1 cellular context compared by ENCODE assay signal in the genomic region with DNA sequence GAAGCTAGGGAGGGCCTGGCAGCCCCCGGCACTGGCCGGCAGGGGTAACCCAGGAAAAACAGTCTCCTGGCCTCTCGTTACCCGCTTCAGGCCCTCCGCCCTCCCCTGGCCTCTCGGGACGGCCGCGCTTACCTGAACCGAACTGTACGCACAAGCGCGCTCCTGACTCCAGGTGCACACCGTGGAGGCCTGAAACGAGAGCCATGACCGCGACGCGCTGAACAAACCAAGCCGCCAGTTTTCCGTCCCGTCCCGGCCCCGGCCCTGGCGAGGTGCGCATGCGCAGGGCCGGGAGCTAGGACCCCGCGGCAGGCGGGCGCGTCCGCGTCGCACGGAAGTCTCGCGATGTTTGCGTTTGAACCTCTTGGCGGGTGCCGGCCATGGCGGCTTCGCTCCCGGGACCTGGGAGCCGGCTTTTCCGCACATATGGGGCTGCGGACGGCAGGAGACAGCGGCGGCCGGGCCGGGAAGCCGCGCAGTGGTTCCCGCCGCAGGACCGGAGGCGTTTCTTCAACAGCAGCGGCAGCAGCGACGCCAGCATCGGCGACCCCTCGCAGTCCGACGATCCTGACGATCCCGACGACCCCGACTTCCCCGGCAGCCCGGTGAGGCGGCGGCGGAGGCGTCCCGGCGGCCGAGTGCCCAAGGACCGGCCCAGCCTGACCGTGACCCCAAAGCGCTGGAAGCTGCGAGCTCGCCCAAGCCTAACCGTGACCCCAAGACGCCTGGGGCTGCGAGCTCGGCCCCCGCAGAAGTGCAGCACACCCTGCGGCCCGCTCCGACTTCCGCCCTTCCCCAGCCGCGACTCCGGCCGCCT.
TF ChIP-seq lines count a peak whose summit lies in the region.

A gene (plus strand): TSS at position 348 of the 817 bp plus-strand sequence. CDS start 33 bp downstream, at position 381.

TF ChIP-seq in GM12878, 131 proteins besides CTCF, POLR2A, EP300 and RAD21 (continued from another document):
- TF ChIP-seq, protein P1, sequence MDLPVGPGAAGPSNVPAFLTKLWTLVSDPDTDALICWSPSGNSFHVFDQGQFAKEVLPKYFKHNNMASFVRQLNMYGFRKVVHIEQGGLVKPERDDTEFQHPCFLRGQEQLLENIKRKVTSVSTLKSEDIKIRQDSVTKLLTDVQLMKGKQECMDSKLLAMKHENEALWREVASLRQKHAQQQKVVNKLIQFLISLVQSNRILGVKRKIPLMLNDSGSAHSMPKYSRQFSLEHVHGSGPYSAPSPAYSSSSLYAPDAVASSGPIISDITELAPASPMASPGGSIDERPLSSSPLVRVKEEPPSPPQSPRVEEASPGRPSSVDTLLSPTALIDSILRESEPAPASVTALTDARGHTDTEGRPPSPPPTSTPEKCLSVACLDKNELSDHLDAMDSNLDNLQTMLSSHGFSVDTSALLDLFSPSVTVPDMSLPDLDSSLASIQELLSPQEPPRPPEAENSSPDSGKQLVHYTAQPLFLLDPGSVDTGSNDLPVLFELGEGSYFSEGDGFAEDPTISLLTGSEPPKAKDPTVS (IDR thresholded peaks at IDR 0.05; ENCODE audit: low read depth, low read length): peak; percentile 38; the same call in 1 of the 2 replicates
- TF ChIP-seq DPF2 (IDR thresholded peaks at IDR 0.05) (peak; percentile 48; the same call in 1 of the 2 replicates), POLR2AphosphoS5 (IDR thresholded peaks at IDR 0.05; ENCODE audit: low read length) (peak; percentile 67), SP1 (IDR thresholded peaks at IDR 0.05; ENCODE audit: low read depth, low read length) (peak; percentile 95), NRF1 (conservative IDR thresholded peaks at IDR 0.05; ENCODE audit: low read depth, low read length) (peak; percentile 92), ZNF24 (IDR thresholded peaks at IDR 0.05) (no peak), TCF3 (IDR thresholded peaks at IDR 0.05; ENCODE audit: borderline replicate concordance, insufficient read depth, low read depth, low read length) (peak; percentile 54; the same call in 1 of the 2 replicates), MXI1 (IDR thresholded peaks at IDR 0.05; ENCODE audit: low read depth, low read length) (peak; percentile 93), IKZF2 (IDR thresholded peaks at IDR 0.05) (no peak), FOXM1 (IDR thresholded peaks at IDR 0.05; ENCODE audit: low read depth, low read length) (peak; percentile 67; the same call in 1 of the 2 replicates), RELA (IDR thresholded peaks at IDR 0.05; ENCODE audit: borderline replicate concordance, partially characterized antibody) (peak; percentile 83), YY1 (IDR thresholded peaks at IDR 0.05; ENCODE audit: low read depth, low read length) (peak; percentile 95), CBFB (IDR thresholded peaks at IDR 0.05; ENCODE audit: low read depth) (peak; percentile 90), PAX5 (IDR thresholded peaks at IDR 0.05; ENCODE audit: borderline replicate concordance, low read depth, low read length) (peak; percentile 68; the same call in 1 of the 2 replicates), BMI1 (IDR thresholded peaks at IDR 0.05; ENCODE audit: borderline replicate concordance) (no peak)
- TF ChIP-seq, protein P2, sequence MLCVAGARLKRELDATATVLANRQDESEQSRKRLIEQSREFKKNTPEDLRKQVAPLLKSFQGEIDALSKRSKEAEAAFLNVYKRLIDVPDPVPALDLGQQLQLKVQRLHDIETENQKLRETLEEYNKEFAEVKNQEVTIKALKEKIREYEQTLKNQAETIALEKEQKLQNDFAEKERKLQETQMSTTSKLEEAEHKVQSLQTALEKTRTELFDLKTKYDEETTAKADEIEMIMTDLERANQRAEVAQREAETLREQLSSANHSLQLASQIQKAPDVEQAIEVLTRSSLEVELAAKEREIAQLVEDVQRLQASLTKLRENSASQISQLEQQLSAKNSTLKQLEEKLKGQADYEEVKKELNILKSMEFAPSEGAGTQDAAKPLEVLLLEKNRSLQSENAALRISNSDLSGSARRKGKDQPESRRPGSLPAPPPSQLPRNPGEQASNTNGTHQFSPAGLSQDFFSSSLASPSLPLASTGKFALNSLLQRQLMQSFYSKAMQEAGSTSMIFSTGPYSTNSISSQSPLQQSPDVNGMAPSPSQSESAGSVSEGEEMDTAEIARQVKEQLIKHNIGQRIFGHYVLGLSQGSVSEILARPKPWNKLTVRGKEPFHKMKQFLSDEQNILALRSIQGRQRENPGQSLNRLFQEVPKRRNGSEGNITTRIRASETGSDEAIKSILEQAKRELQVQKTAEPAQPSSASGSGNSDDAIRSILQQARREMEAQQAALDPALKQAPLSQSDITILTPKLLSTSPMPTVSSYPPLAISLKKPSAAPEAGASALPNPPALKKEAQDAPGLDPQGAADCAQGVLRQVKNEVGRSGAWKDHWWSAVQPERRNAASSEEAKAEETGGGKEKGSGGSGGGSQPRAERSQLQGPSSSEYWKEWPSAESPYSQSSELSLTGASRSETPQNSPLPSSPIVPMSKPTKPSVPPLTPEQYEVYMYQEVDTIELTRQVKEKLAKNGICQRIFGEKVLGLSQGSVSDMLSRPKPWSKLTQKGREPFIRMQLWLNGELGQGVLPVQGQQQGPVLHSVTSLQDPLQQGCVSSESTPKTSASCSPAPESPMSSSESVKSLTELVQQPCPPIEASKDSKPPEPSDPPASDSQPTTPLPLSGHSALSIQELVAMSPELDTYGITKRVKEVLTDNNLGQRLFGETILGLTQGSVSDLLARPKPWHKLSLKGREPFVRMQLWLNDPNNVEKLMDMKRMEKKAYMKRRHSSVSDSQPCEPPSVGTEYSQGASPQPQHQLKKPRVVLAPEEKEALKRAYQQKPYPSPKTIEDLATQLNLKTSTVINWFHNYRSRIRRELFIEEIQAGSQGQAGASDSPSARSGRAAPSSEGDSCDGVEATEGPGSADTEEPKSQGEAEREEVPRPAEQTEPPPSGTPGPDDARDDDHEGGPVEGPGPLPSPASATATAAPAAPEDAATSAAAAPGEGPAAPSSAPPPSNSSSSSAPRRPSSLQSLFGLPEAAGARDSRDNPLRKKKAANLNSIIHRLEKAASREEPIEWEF (IDR thresholded peaks at IDR 0.05; ENCODE audit: insufficient replicate concordance, low read depth, low read length): no peak
- TF ChIP-seq, protein P3, sequence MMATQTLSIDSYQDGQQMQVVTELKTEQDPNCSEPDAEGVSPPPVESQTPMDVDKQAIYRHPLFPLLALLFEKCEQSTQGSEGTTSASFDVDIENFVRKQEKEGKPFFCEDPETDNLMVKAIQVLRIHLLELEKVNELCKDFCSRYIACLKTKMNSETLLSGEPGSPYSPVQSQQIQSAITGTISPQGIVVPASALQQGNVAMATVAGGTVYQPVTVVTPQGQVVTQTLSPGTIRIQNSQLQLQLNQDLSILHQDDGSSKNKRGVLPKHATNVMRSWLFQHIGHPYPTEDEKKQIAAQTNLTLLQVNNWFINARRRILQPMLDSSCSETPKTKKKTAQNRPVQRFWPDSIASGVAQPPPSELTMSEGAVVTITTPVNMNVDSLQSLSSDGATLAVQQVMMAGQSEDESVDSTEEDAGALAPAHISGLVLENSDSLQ (IDR thresholded peaks at IDR 0.05): peak; percentile 29; the same call in 1 of the 2 replicates
- TF ChIP-seq, protein P4, sequence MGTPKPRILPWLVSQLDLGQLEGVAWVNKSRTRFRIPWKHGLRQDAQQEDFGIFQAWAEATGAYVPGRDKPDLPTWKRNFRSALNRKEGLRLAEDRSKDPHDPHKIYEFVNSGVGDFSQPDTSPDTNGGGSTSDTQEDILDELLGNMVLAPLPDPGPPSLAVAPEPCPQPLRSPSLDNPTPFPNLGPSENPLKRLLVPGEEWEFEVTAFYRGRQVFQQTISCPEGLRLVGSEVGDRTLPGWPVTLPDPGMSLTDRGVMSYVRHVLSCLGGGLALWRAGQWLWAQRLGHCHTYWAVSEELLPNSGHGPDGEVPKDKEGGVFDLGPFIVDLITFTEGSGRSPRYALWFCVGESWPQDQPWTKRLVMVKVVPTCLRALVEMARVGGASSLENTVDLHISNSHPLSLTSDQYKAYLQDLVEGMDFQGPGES (IDR thresholded peaks at IDR 0.05): peak; percentile 18; the same call in 1 of the 2 replicates
- TF ChIP-seq, protein P5, sequence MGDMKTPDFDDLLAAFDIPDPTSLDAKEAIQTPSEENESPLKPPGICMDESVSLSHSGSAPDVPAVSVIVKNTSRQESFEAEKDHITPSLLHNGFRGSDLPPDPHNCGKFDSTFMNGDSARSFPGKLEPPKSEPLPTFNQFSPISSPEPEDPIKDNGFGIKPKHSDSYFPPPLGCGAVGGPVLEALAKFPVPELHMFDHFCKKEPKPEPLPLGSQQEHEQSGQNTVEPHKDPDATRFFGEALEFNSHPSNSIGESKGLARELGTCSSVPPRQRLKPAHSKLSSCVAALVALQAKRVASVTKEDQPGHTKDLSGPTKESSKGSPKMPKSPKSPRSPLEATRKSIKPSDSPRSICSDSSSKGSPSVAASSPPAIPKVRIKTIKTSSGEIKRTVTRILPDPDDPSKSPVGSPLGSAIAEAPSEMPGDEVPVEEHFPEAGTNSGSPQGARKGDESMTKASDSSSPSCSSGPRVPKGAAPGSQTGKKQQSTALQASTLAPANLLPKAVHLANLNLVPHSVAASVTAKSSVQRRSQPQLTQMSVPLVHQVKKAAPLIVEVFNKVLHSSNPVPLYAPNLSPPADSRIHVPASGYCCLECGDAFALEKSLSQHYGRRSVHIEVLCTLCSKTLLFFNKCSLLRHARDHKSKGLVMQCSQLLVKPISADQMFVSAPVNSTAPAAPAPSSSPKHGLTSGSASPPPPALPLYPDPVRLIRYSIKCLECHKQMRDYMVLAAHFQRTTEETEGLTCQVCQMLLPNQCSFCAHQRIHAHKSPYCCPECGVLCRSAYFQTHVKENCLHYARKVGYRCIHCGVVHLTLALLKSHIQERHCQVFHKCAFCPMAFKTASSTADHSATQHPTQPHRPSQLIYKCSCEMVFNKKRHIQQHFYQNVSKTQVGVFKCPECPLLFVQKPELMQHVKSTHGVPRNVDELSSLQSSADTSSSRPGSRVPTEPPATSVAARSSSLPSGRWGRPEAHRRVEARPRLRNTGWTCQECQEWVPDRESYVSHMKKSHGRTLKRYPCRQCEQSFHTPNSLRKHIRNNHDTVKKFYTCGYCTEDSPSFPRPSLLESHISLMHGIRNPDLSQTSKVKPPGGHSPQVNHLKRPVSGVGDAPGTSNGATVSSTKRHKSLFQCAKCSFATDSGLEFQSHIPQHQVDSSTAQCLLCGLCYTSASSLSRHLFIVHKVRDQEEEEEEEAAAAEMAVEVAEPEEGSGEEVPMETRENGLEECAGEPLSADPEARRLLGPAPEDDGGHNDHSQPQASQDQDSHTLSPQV (IDR thresholded peaks at IDR 0.05): no peak
- TF ChIP-seq, protein P6, sequence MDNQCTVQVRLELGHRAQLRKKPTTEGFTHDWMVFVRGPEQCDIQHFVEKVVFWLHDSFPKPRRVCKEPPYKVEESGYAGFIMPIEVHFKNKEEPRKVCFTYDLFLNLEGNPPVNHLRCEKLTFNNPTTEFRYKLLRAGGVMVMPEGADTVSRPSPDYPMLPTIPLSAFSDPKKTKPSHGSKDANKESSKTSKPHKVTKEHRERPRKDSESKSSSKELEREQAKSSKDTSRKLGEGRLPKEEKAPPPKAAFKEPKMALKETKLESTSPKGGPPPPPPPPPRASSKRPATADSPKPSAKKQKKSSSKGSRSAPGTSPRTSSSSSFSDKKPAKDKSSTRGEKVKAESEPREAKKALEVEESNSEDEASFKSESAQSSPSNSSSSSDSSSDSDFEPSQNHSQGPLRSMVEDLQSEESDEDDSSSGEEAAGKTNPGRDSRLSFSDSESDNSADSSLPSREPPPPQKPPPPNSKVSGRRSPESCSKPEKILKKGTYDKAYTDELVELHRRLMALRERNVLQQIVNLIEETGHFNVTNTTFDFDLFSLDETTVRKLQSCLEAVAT (IDR thresholded peaks at IDR 0.05): peak; percentile 78; the same call in 1 of the 2 replicates
TF ChIP-seq in GM12878: peak in this region for 53.
